In the genomic region with DNA sequence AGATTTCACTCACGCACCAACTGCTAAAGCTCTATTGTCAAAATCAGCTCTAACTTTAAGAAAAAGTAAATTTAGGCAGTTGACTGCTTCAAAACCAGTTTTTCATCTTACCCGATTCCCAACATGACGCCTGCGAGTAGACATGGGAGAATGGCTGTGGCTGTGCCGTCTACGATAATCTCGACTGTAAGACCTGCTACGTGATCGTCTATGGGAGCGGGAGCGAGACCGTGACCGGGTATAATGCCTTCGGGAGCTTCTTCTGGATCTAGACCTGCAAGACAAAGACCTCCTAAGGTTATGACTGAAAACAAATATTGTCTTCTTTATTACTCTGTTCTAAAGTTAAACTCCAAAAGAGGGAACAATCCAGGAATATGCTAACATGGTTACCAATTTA, we compare ENCODE assay signal across 1 cellular context.
A peak's percentile ranks its signal among the peaks of the same experiment; 100 is the strongest.
TF ChIP-seq lines count a peak whose summit lies in the region.

No MANE protein-coding gene starts in this region.

TF ChIP-seq in GM12878, 131 proteins besides CTCF, POLR2A, EP300 and RAD21:
- TF ChIP-seq TCF7 (IDR thresholded peaks at IDR 0.05; ENCODE audit: borderline replicate concordance) (no peak), ZNF622 (IDR thresholded peaks at IDR 0.05) (no peak), POLR2AphosphoS5 (IDR thresholded peaks at IDR 0.05; ENCODE audit: low read length) (peak; percentile 64; the same call in 1 of the 2 replicates), NFIC (IDR thresholded peaks at IDR 0.05; ENCODE audit: low read depth, low read length) (no peak), PKNOX1 (IDR thresholded peaks at IDR 0.05) (no peak), SMARCA5 (IDR thresholded peaks at IDR 0.05) (no peak)
- TF ChIP-seq, protein P1, sequence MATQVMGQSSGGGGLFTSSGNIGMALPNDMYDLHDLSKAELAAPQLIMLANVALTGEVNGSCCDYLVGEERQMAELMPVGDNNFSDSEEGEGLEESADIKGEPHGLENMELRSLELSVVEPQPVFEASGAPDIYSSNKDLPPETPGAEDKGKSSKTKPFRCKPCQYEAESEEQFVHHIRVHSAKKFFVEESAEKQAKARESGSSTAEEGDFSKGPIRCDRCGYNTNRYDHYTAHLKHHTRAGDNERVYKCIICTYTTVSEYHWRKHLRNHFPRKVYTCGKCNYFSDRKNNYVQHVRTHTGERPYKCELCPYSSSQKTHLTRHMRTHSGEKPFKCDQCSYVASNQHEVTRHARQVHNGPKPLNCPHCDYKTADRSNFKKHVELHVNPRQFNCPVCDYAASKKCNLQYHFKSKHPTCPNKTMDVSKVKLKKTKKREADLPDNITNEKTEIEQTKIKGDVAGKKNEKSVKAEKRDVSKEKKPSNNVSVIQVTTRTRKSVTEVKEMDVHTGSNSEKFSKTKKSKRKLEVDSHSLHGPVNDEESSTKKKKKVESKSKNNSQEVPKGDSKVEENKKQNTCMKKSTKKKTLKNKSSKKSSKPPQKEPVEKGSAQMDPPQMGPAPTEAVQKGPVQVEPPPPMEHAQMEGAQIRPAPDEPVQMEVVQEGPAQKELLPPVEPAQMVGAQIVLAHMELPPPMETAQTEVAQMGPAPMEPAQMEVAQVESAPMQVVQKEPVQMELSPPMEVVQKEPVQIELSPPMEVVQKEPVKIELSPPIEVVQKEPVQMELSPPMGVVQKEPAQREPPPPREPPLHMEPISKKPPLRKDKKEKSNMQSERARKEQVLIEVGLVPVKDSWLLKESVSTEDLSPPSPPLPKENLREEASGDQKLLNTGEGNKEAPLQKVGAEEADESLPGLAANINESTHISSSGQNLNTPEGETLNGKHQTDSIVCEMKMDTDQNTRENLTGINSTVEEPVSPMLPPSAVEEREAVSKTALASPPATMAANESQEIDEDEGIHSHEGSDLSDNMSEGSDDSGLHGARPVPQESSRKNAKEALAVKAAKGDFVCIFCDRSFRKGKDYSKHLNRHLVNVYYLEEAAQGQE (IDR thresholded peaks at IDR 0.05; ENCODE audit: low read depth, low read length) = no peak
